Comparison of ENCODE assay signal across 2 cellular contexts in genomic region chr2:208040199-208041171, GRCh38.
TF ChIP-seq lines count a peak whose summit lies in the region.

No MANE protein-coding gene starts in this region.

TF ChIP-seq in IMR-90, 13 proteins besides CTCF, POLR2A, EP300 and RAD21 (continued from another document):
- TF ChIP-seq SMC3 (IDR thresholded peaks at IDR 0.05; ENCODE audit: low read depth, low read length) (peak; percentile 70), BHLHE40 (IDR thresholded peaks at IDR 0.05; ENCODE audit: low read depth, low read length) (no peak), RFX5 (IDR thresholded peaks at IDR 0.05; ENCODE audit: low read depth, low read length) (peak; percentile 60; the same call in 1 of the 2 replicates), MAFK (IDR thresholded peaks at IDR 0.05; ENCODE audit: low read depth, low read length) (no peak), RCOR1 (IDR thresholded peaks at IDR 0.05; ENCODE audit: insufficient replicate concordance, low read length) (peak; percentile 79), FOS (IDR thresholded peaks at IDR 0.05; ENCODE audit: low read depth, low read length) (no peak), CHD1 (IDR thresholded peaks at IDR 0.05; ENCODE audit: low read depth, low read length) (no peak), MXI1 (IDR thresholded peaks at IDR 0.05; ENCODE audit: borderline replicate concordance, low read depth, low read length) (no peak), MAZ (IDR thresholded peaks at IDR 0.05; ENCODE audit: borderline replicate concordance, low read depth, low read length) (0 out of 2 replicates have a peak, but pooled peaks have one; percentile 15)
TF ChIP-seq in IMR-90: peak in this region for 4.

TF ChIP-seq in SK-N-SH, 30 proteins besides CTCF, POLR2A, EP300 and RAD21 (continued from another document):
- TF ChIP-seq SMC3 (IDR thresholded peaks at IDR 0.05; ENCODE audit: low read depth, low read length) (peak; percentile 74), MXI1 (IDR thresholded peaks at IDR 0.05; ENCODE audit: low read depth, low read length) (no peak), RFX5 (IDR thresholded peaks at IDR 0.05; ENCODE audit: low read length) (peak; percentile 41; the same call in 1 of the 2 replicates), ZBTB33 (IDR thresholded peaks at IDR 0.05; ENCODE audit: borderline replicate concordance, low read depth) (no peak)
